In the genomic region with DNA sequence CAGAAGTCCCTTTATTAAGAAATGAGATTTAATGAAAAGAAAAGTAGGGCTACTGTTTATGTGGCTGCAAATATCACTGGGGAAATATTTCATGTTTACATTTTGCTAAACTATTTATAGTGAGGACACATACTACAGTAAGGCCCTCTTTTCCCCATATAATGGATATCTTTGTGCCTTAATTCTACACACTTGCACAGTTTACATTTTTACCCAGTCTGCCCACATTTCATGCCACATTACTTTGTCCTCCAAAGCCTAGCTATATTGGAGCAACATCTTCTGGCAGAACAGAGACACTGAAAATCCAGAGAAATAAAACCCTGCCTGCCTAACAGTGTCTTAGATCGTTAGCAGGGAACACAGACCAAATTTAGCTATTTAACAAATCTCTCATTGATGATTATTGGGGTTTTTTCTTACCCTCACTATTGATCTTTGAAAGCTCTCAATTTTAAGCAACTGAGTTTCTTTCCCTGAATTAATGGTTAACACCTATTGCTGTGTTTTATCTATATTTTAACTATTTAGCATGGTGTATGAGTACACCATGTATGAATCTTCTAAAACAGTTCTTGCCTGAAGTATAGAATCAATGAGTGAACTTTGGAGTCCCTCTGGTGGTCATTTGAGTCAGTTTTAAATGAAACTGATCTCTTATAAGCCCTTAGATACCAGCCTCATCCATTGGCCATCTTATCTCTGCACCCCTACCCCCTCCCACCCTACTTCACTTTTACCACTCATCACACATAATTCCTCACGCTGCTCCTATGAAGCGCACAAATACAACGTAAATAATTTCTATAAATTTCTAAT, we compare ENCODE assay signal across 1 cellular context.
TF ChIP-seq lines count a peak whose summit lies in the region.

No MANE protein-coding gene starts in this region.

TF ChIP-seq in K562, 482 proteins besides CTCF, POLR2A, EP300 and RAD21 (continued from another document):
- TF ChIP-seq YY1 (IDR thresholded peaks at IDR 0.05; ENCODE audit: borderline replicate concordance in 1 of 3, control insufficient read depth in 1 of 3, extremely low read depth in 1 of 3, insufficient read depth in 3 of 3, insufficient read length in 1 of 3, insufficient replicate concordance in 2 of 3, low read depth in 1 of 3, low read length in 2 of 3) (no peak), LEF1 (IDR thresholded peaks at IDR 0.05) (0 out of 2 replicates have a peak, but pooled peaks have one; percentile 16), SMC3 (conservative IDR thresholded peaks at IDR 0.05; ENCODE audit: insufficient read depth, low read depth, low read length) (peak; percentile 74)
- TF ChIP-seq, protein P1, sequence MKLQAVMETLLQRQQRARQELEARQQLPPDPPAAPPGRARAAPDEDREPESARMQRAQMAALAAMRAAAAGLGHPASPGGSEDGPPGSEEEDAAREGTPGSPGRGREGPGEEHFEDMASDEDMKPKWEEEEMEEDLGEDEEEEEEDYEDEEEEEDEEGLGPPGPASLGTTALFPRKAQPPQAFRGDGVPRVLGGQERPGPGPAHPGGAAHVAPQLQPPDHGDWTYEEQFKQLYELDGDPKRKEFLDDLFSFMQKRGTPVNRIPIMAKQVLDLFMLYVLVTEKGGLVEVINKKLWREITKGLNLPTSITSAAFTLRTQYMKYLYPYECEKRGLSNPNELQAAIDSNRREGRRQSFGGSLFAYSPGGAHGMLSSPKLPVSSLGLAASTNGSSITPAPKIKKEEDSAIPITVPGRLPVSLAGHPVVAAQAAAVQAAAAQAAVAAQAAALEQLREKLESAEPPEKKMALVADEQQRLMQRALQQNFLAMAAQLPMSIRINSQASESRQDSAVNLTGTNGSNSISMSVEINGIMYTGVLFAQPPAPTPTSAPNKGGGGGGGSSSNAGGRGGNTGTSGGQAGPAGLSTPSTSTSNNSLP (IDR thresholded peaks at IDR 0.05; ENCODE audit: borderline replicate concordance, low read depth, low read length), result peak; percentile 28; the same call in 1 of the 2 replicates
- TF ChIP-seq, protein P2, sequence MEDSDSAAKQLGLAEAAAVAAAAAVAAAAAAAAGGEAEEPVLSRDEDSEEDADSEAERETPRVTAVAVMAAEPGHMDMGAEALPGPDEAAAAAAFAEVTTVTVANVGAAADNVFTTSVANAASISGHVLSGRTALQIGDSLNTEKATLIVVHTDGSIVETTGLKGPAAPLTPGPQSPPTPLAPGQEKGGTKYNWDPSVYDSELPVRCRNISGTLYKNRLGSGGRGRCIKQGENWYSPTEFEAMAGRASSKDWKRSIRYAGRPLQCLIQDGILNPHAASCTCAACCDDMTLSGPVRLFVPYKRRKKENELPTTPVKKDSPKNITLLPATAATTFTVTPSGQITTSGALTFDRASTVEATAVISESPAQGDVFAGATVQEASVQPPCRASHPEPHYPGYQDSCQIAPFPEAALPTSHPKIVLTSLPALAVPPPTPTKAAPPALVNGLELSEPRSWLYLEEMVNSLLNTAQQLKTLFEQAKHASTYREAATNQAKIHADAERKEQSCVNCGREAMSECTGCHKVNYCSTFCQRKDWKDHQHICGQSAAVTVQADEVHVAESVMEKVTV (CRISPR knock-in tag; IDR thresholded peaks at IDR 0.05), result peak; percentile 44
